8 cellular contexts compared by ENCODE assay signal in genomic region chr7:24587853-24588252, GRCh38. TPM values are rescaled to one million over a fixed set of nuclear protein-coding genes. Genes with fewer than 3 reads are reported as not detected.
A peak's percentile ranks its signal among the peaks of the same experiment; 100 is the strongest.
DNase-seq lines count a peak whose midpoint lies in the region; ATAC-seq, FAIRE-seq and TF ChIP-seq lines count a peak whose summit lies in the region.

No MANE protein-coding gene starts in this region.

- DNase-seq in GM12891 (ENCODE audit: insufficient read length, low spot score) = no peak
- peak; percentile 55 for DNase-seq in NCI-H748 (lab: John Stamatoyannopoulos, UW; ENCODE audit: unreplicated experiment)
- DNase-seq in activated naive CD4-positive, alpha-beta T cell treated with Interleukin-2 at 50 U/mL for 16 hours = peak; percentile 30
- no peak for DNase-seq in lower lobe of right lung
- DNase-seq in kidney glomerular epithelial cell (lab: John Stamatoyannopoulos, UW) = no peak
- DNase-seq in T1000 (lab: John Stamatoyannopoulos, UW) = no peak
- DNase-seq in omental fat pad (ENCODE audit: low spot score) = no peak

- POLR2A ChIA-PET in HEK293 (lab: Yijun Ruan, JAX) = no interaction called here

- no peak for TF ChIP-seq POLR2A in GM12891 (IDR thresholded peaks at IDR 0.05; ENCODE audit: low read depth, low read length)

- no peaks in the 10 kb centered on the region for H3K9me3 ChIP-seq in HEK293 (ENCODE audit: control insufficient read depth, insufficient read depth, low read depth, low read length)
- H3K9me3 ChIP-seq in lower lobe of right lung = no peaks in the 10 kb centered on the region

- peak; percentile 23; the same call in 1 of the 2 replicates for TF ChIP-seq CTCF in HEK293 (tag by site-specific recombination; IDR thresholded peaks at IDR 0.05)
- TF ChIP-seq CTCF in lower lobe of right lung (IDR thresholded peaks at IDR 0.05) = peak; percentile 15
- no peak for TF ChIP-seq CTCF in omental fat pad (IDR thresholded peaks at IDR 0.05)

- H3K27ac ChIP-seq in HEK293 (ENCODE audit: extremely low read depth, low read depth, low read length) (no peak overlapping the region), lower lobe of right lung (no peak overlapping the region)

- H3K4me1 ChIP-seq in HEK293 (ENCODE audit: control insufficient read depth, insufficient read depth, low read length) (no peaks in the 10 kb centered on the region), lower lobe of right lung (no peaks in the 10 kb centered on the region)

- intact Hi-C loops in lower lobe of right lung (cut with DNase I) = no loop called here

- peak; percentile 40 for FAIRE-seq in GM12891 (lab: Jason Lieb, UNC)

- CTCF ChIA-PET in HEK293 (lab: Yijun Ruan, JAX) = interaction anchor here (0.5 to 1.4 kb wide), 7 partner anchors 12 to 1311 kb away, joined by 3 to 4 read pairs (median 3); no protein-coding TSS in a partner anchor

- H3K36me3 ChIP-seq in HEK293 (ENCODE audit: control insufficient read depth in 2 of 2, insufficient read depth in 1 of 2, low read length in 2 of 2) (no peaks in the 10 kb centered on the region), lower lobe of right lung (no peaks in the 10 kb centered on the region)

- H3K27me3 ChIP-seq in lower lobe of right lung (ENCODE audit: low read depth) = no peaks in the 10 kb centered on the region

- H3K4me3 ChIP-seq in HEK293 (ENCODE audit: low read depth, low read length) (no peak overlapping the region), lower lobe of right lung (no peak overlapping the region)

- peak in 1 of 2 donors; percentile 31 for ATAC-seq in lower lobe of right lung
- no peak for ATAC-seq in omental fat pad (ENCODE audit: low FRiP score)

TF ChIP-seq in GM12891, 5 proteins besides CTCF, POLR2A, EP300 and RAD21:
- no peak for TF ChIP-seq TAF1 (IDR thresholded peaks at IDR 0.05; ENCODE audit: low read depth, low read length)
- TF ChIP-seq POLR2AphosphoS5 (IDR thresholded peaks at IDR 0.05; ENCODE audit: low read depth, low read length) = no peak
- TF ChIP-seq PAX5 (IDR thresholded peaks at IDR 0.05; ENCODE audit: insufficient read depth, low read length, severe bottlenecking) = no peak
- no peak for TF ChIP-seq SPI1 (IDR thresholded peaks at IDR 0.05; ENCODE audit: low read depth, low read length)
- TF ChIP-seq POU2F2 (IDR thresholded peaks at IDR 0.05; ENCODE audit: low read depth, low read length) = no peak

TF ChIP-seq in HEK293, 187 proteins besides CTCF, POLR2A, EP300 and RAD21:
- TF ChIP-seq ZNF560 (tag by site-specific recombination; IDR thresholded peaks at IDR 0.05; ENCODE audit: borderline replicate concordance) = no peak
- no peak for TF ChIP-seq ZNF266 (tag by site-specific recombination; IDR thresholded peaks at IDR 0.05; ENCODE audit: low read depth)
- no peak for TF ChIP-seq ZNF350 (tag by site-specific recombination; IDR thresholded peaks at IDR 0.05)
- TF ChIP-seq ZNF654 (tag by site-specific recombination; IDR thresholded peaks at IDR 0.05; ENCODE audit: low read depth) = peak; percentile 49

RNA-seq across cellular contexts. Expression of gene PALS2, which starts 14.6 kb away (rescaled TPM):
- polyA plus RNA-seq in GM12891 (2012; ENCODE audit: low read depth, missing spikeins) = 14.3 TPM
- total RNA-seq in lower lobe of right lung = 9.8 TPM
- 10 to 100 TPM in 3 of 4 donors, 1 to 10 TPM in 1; 8.2 to 30.0 (median 22.2) TPM for total RNA-seq in omental fat pad

Comparison
In these comparisons a context has a peak if more than half of its experiments do, and no peak if none do; other contexts are left out.
1. DNase-seq: peak in NCI-H748 (single experiment) and activated naive CD4-positive, alpha-beta T cell treated with Interleukin-2 at 50 U/mL for 16 hours (single experiment); none in GM12891 (single experiment), lower lobe of right lung (single experiment), kidney glomerular epithelial cell (single experiment), T1000 (single experiment) and omental fat pad (single experiment).
2. CTCF ChIP-seq: peak in HEK293 (single experiment) and lower lobe of right lung (single experiment); none in omental fat pad (0 of 3).